1 cellular context compared by ENCODE assay signal in the genomic region with DNA sequence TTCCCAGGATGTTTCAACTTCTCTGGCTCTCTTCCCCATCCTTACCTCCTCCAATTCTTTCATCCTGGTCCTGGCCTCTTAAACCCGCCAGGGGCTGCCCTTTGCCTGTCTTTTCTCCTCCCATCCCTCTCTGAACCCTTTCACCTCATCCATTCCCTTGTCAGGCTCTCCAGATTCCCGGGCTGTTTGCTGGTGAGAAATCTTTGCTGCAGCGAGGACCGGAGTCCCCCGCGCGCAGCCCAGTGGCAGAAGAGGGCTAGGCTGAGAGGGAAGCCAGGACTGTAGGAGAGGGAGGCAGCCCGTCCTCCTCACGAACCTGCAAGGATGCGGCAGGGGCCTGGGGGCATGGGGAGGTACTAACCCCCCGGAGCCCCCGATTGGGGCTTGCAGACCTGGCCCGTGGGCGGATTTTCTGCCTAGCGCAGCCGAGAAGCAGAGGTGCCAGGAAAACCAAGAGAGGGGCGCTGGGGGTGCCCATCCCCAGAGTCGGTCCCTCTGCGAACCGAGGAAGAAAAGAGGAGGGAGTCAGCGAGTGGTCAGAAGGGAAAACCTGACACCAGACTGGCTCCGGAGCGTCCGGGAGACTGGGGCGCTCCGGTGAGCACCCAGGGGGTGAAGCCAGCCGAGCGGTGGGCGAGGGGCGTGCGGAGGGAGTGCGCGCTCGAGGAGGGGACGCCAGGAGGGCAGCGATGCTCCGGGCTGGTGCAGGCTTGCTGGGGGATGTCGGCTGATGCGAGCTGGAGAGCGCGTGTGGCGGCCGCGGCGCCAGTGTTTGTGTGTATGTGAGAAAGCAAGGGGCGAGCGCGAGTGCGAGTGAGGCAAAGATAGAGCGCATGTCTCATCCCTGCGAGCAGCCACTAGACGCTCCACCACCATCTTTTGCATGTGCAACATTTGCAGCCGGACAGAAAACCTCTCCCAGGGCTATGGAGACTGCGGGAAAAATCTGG.
TF ChIP-seq lines count a peak whose summit lies in the region.

A gene (plus strand): TSS at position 242 of the 950 bp plus-strand sequence. CDS start 925 bp downstream, outside the sequence.

TF ChIP-seq in HCT116, 20 proteins besides CTCF, POLR2A, EP300 and RAD21 (continued from another document):
- TF ChIP-seq, protein P1, sequence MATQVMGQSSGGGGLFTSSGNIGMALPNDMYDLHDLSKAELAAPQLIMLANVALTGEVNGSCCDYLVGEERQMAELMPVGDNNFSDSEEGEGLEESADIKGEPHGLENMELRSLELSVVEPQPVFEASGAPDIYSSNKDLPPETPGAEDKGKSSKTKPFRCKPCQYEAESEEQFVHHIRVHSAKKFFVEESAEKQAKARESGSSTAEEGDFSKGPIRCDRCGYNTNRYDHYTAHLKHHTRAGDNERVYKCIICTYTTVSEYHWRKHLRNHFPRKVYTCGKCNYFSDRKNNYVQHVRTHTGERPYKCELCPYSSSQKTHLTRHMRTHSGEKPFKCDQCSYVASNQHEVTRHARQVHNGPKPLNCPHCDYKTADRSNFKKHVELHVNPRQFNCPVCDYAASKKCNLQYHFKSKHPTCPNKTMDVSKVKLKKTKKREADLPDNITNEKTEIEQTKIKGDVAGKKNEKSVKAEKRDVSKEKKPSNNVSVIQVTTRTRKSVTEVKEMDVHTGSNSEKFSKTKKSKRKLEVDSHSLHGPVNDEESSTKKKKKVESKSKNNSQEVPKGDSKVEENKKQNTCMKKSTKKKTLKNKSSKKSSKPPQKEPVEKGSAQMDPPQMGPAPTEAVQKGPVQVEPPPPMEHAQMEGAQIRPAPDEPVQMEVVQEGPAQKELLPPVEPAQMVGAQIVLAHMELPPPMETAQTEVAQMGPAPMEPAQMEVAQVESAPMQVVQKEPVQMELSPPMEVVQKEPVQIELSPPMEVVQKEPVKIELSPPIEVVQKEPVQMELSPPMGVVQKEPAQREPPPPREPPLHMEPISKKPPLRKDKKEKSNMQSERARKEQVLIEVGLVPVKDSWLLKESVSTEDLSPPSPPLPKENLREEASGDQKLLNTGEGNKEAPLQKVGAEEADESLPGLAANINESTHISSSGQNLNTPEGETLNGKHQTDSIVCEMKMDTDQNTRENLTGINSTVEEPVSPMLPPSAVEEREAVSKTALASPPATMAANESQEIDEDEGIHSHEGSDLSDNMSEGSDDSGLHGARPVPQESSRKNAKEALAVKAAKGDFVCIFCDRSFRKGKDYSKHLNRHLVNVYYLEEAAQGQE (IDR thresholded peaks at IDR 0.05; ENCODE audit: low read depth): no peak
- TF ChIP-seq ZFX (IDR thresholded peaks at IDR 0.05) (no peak), CEBPB (IDR thresholded peaks at IDR 0.05; ENCODE audit: low read depth) (no peak)
- TF ChIP-seq, protein P2, sequence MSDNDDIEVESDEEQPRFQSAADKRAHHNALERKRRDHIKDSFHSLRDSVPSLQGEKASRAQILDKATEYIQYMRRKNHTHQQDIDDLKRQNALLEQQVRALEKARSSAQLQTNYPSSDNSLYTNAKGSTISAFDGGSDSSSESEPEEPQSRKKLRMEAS (IDR thresholded peaks at IDR 0.05): no peak
TF ChIP-seq in HCT116: peak in this region for 0.
